ENCODE assay signal across 20 cellular contexts in the genomic region with DNA sequence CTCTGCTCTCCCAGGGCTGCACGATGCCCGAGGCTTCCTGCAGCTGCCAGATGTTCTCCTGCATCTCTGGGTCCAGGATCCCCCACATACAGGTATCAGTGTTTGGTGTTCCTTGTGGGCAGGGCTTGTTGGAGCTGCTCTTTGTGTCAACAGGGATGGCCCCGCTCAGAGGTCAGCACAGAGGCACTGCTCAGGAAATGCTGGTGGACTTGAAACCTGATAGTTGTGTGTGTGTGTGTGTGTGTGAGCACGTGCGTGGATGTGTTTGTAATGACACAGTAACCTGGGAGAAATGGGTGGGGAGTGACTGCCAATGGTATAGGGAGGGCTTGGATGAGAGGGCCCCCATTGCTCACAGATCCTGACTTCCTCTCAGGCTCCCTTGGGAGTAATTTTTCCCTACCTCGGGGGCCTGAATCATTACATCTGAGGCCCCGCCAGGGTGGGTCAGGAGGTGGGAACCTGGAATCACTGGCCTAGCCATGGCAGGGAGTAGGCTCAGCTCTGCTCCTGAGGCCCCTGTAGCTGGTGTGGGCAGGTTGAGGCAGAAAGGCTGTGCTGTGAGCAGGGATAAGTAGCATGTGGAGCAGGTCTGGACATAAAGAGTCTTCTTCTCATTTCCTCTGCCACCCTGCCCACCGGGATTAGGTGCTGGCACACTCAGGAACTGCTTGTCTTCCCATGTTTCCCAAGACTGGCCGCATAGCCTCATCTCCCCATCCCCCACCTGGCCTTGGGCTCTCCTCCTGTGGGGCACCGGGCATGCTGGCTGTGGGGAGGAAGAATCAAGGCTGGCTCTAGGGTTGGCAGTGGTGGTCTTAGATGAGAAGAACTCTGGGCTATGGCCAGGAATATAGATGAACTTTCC. TPM values are rescaled to one million over a fixed set of nuclear protein-coding genes. Genes with fewer than 3 reads are reported as not detected.
DNase-seq lines count a peak whose midpoint lies in the region; ATAC-seq and TF ChIP-seq lines count a peak whose summit lies in the region.
"Had no signal": no experiment of that assay in that cellular context is flagged by ENCODE, and none has a peak within 500 bp of the region (broad histone marks: within the 10 kb centered on the region; RNA-seq: fewer than 3 reads in every experiment).

No MANE protein-coding gene starts in this region.

- no peak overlapping the region for H3K4me2 ChIP-seq in IMR-90 (ENCODE audit: low read depth, low read length)

- no peak overlapping the region for H2AFZ ChIP-seq in IMR-90 (replicated peaks; ENCODE audit: low read length, poor library complexity)

- H3K79me1 ChIP-seq in IMR-90 (ENCODE audit: low read depth in 1 of 2, low read length in 2 of 2): peaks cover 2 to 7% of the 10 kb centered on the region in 2 experiments; a peak in 3 of 4 replicates

- H3K9me1 ChIP-seq in IMR-90 (ENCODE audit: insufficient read depth, low read length): no peaks in the 10 kb centered on the region

- ATAC-seq in IMR-90 (ENCODE audit: low read depth) (no peak), HG03469 (IDR thresholded peaks at IDR 0.05; ENCODE audit: unreplicated experiment) (no peak)
- ATAC-seq: T-cell had no signal

- no peak overlapping the region for H4K91ac ChIP-seq in IMR-90 (ENCODE audit: insufficient read depth, low read depth, low read length)

- no peak for TF ChIP-seq POLR2A in IMR-90 (IDR thresholded peaks at IDR 0.05; ENCODE audit: low read depth, low read length)

- CTCF ChIA-PET in IMR-90 (lab: Yijun Ruan, JAX): interaction anchor here (0.6 to 3.2 kb wide), 2 partner anchors 396 to 560 kb away, joined by 3 to 19 read pairs; no protein-coding TSS in a partner anchor

- TF ChIP-seq RAD21 in IMR-90 (IDR thresholded peaks at IDR 0.05; ENCODE audit: low read length): no peak

- DNase-seq in ELR (ENCODE audit: low read depth): peak; percentile 16
- DNase-seq in IMR-90: no peak
- DNase-seq in epithelial cell of esophagus (ENCODE audit: low read depth): peak; percentile 52
- DNase-seq in mucosa of gallbladder (ENCODE audit: low spot score): peak; percentile 10
- DNase-seq in C1 segment of cervical spinal cord (lab: John Stamatoyannopoulos, UW): no peak
- DNase-seq in MG63: no peak
- DNase-seq: activated CD4-positive, alpha-beta T cell treated with anti-CD3 and anti-CD28 coated beads for 48 hours; activated gamma-delta T cell treated with Interleukin-2 at 50 U/mL for 16 hours; adrenal gland; AML-193; HFFc6; midbrain; NCI-H748 treated with DMSO at 0.1 percent for 48 hours; SHP77 treated with DMSO at 0.1 percent for 48 hours; spleen; trophoblast cell had no signal

- H3K27me3 ChIP-seq in IMR-90 (ENCODE audit: control insufficient read depth, insufficient read depth, low read length) (peaks cover 23% of the 10 kb centered on the region), MG63 (no peaks in the 10 kb centered on the region)
- H3K27me3 ChIP-seq: cardiac muscle cell had no signal

- no peaks in the 10 kb centered on the region for H3K4me1 ChIP-seq in IMR-90 (ENCODE audit: control insufficient read depth, insufficient read depth, low read length)
- H3K4me1 ChIP-seq: adrenal gland had no signal

- no peak overlapping the region for H3K18ac ChIP-seq in IMR-90 (ENCODE audit: low read depth, low read length)

- in situ Hi-C loops in IMR-90 (cut with MboI; ENCODE audit: low sequenced_read_pairs): loop anchor here (5.0 to 25.0 kb wide), 3 partner anchors 211 to 558 kb away; no protein-coding TSS in a partner anchor

- H2BK5ac ChIP-seq in IMR-90 (ENCODE audit: low read depth, low read length, poor library complexity, severe bottlenecking): no peak overlapping the region

- H2BK20ac ChIP-seq in IMR-90 (ENCODE audit: low read depth, low read length): no peak overlapping the region

- H3K27ac ChIP-seq in IMR-90 (ENCODE audit: insufficient read depth, low read length): no peak overlapping the region
- H3K27ac ChIP-seq: adrenal gland, cardiac muscle cell, HL-60, spleen had no signal

- BruUV-seq in IMR-90 (replicated peaks; lab: Mats Ljungman, UMichigan): no TSS peak

- no peak overlapping the region for H3K14ac ChIP-seq in IMR-90 (replicated peaks; ENCODE audit: low read depth, low read length)

- H3K23ac ChIP-seq in IMR-90 (ENCODE audit: low read depth, low read length): no peak overlapping the region

- dilution Hi-C loops in IMR-90 (cut with HindIII; ENCODE audit: low sequenced_read_pairs, unreplicated experiment): no loop called here

- H4K5ac ChIP-seq in IMR-90 (ENCODE audit: low read depth, low read length): no peak overlapping the region

- H4K20me1 ChIP-seq in IMR-90 (ENCODE audit: insufficient read depth, low read length): no peaks in the 10 kb centered on the region; the same call in 1 of the 2 replicates

- TF ChIP-seq CTCF in IMR-90 (conservative IDR thresholded peaks at IDR 0.05; ENCODE audit: low read depth, low read length) (no peak), epithelial cell of esophagus (IDR thresholded peaks at IDR 0.05; ENCODE audit: insufficient read depth, low read depth, low read length, missing control alignments) (no peak)

- H3K56ac ChIP-seq in IMR-90 (ENCODE audit: extremely low read depth, insufficient read depth, low read length): no peak overlapping the region

- no peak overlapping the region for H2AK9ac ChIP-seq in IMR-90 (replicated peaks; ENCODE audit: low read depth, low read length, poor library complexity)

- H3K36me3 ChIP-seq in IMR-90 (ENCODE audit: control insufficient read depth, insufficient read depth, low read length) (no peaks in the 10 kb centered on the region), MG63 (no peaks in the 10 kb centered on the region)
- H3K36me3 ChIP-seq: adrenal gland, cardiac muscle cell, spleen had no signal

- no peak overlapping the region for H3K9ac ChIP-seq in IMR-90 (ENCODE audit: low read depth, low read length)

- no peak overlapping the region for H2BK120ac ChIP-seq in IMR-90 (ENCODE audit: low read depth, low read length)

- WGBS in IMR-90 (ENCODE audit: extremely low coverage in 2 of 2, insufficient read length in 1 of 2), 2 experiments: no CpG with 5 or more reads among the region's 10 CpGs

- H3K4me3 ChIP-seq in IMR-90 (ENCODE audit: insufficient read depth, low read depth, low read length) (no peak overlapping the region), epithelial cell of esophagus (ENCODE audit: low read length) (no peak overlapping the region), MG63 (no peak overlapping the region)
- H3K4me3 ChIP-seq: adrenal gland, cardiac muscle cell, spleen had no signal

- POLR2A ChIA-PET in IMR-90 (lab: Charles Lee; ENCODE audit: unreplicated experiment): no interaction called here

- no peak overlapping the region for H3K4ac ChIP-seq in IMR-90 (ENCODE audit: low read depth, low read length)

- H2BK15ac ChIP-seq in IMR-90 (ENCODE audit: low read depth, low read length): no peak overlapping the region

- H4K8ac ChIP-seq in IMR-90 (ENCODE audit: low read depth in 2 of 2, low read length in 2 of 2): no peak overlapping the region

- intact Hi-C loops in IMR-90 (cut with micrococcal nuclease): no loop called here

- no peaks in the 10 kb centered on the region for H3K9me3 ChIP-seq in IMR-90 (ENCODE audit: control insufficient read depth, insufficient read depth, low read length)
- H3K9me3 ChIP-seq in MG63: no peaks in the 10 kb centered on the region
- H3K9me3 ChIP-seq: adrenal gland, spleen had no signal

- H2AK5ac ChIP-seq in IMR-90 (ENCODE audit: low read depth, low read length): no peak overlapping the region

TF ChIP-seq in IMR-90, 13 proteins besides CTCF, POLR2A, EP300 and RAD21:
- peak; percentile 64 for TF ChIP-seq BHLHE40 (IDR thresholded peaks at IDR 0.05; ENCODE audit: low read depth, low read length)
- TF ChIP-seq CHD1 (IDR thresholded peaks at IDR 0.05; ENCODE audit: low read depth, low read length): no peak

RNA-seq across cellular contexts. Expression of gene EFNB1, which starts 2.5 kb away (rescaled TPM):
- total RNA-seq in IMR-90 (2012; rRNA removed) (17.8 and 17.9 TPM in 2 replicates), mucosa of gallbladder (134 TPM)
- 26.8 and 28.9 TPM in 2 replicates for polyA plus RNA-seq in IMR-90 (2012; rRNA removed)
- polyA plus RNA-seq in IMR-90 (2012; cell fraction: cytosol; rRNA removed): 21.0 and 40.2 TPM in 2 replicates
- 20.1 and 22.0 TPM in 2 replicates for polyA plus RNA-seq in IMR-90 (2012; cell fraction: nucleus; rRNA removed; ENCODE audit: low replicate concordance)
- 19.1 and 49.6 TPM in 2 replicates for total RNA-seq in MG63 (2014; rRNA removed; shearing (Covaris generic); ENCODE audit: low replicate concordance)

Comparison
In these comparisons a context has a peak if more than half of its experiments do, and no peak if none do; other contexts are left out.
1. DNase-seq: peak in ELR (single experiment), epithelial cell of esophagus (single experiment) and mucosa of gallbladder (single experiment); none in IMR-90 (single experiment), C1 segment of cervical spinal cord (0 of 14) and MG63 (single experiment).